ENCODE assay signal across 1 cellular context in genomic region chr2:138501427-138502252, GRCh38.
A peak's percentile ranks its signal among the peaks of the same experiment; 100 is the strongest.
TF ChIP-seq lines count a peak whose summit lies in the region.

SPOPL (plus strand) TSS chr2:138501770; CDS start chr2:138550217, 48,447 bp downstream.

TF ChIP-seq in K562, 482 proteins besides CTCF, POLR2A, EP300 and RAD21 (continued from another document and continues in another):
- TF ChIP-seq THAP12 (CRISPR knock-in tag; IDR thresholded peaks at IDR 0.05) (0 out of 2 replicates have a peak, but pooled peaks have one; percentile 26), ZNF717 (CRISPR knock-in tag; IDR thresholded peaks at IDR 0.05) (no peak), MTA2 (IDR thresholded peaks at IDR 0.05; ENCODE audit: low read depth) (no peak), RBM22 (IDR thresholded peaks at IDR 0.05; ENCODE audit: low read depth, low read length, poor library complexity, severe bottlenecking) (no peak), TSC22D4 (tag; IDR thresholded peaks at IDR 0.05) (no peak), ZNF445 (CRISPR knock-in tag; IDR thresholded peaks at IDR 0.05; ENCODE audit: low read depth) (no peak), CHAMP1 (IDR thresholded peaks at IDR 0.05) (no peak), MAFF (IDR thresholded peaks at IDR 0.05; ENCODE audit: low read length) (no peak), MAX (CRISPR knock-in tag; IDR thresholded peaks at IDR 0.05) (peak; percentile 71), ARHGAP35 (IDR thresholded peaks at IDR 0.05; ENCODE audit: partially characterized antibody) (no peak), ZNF57 (CRISPR knock-in tag; IDR thresholded peaks at IDR 0.05) (no peak), STAT5A (IDR thresholded peaks at IDR 0.05; ENCODE audit: borderline replicate concordance, low read length) (no peak), MYC (IDR thresholded peaks at IDR 0.05; ENCODE audit: low read depth, low read length) (peak; percentile 88), MYC (CRISPR knock-in tag; IDR thresholded peaks at IDR 0.05; ENCODE audit: borderline replicate concordance, low read depth) (no peak), RBM17 (IDR thresholded peaks at IDR 0.05; ENCODE audit: borderline replicate concordance, low read depth, low read length) (no peak), FOXK1 (CRISPR knock-in tag; IDR thresholded peaks at IDR 0.05; ENCODE audit: borderline replicate concordance) (no peak), NELFE (IDR thresholded peaks at IDR 0.05; ENCODE audit: insufficient read depth, insufficient read length) (no peak), TFAM (CRISPR knock-in tag; conservative IDR thresholded peaks at IDR 0.05) (no peak), RAD51 (IDR thresholded peaks at IDR 0.05; ENCODE audit: borderline replicate concordance, low read depth) (no peak), STAG1 (CRISPR knock-in tag; IDR thresholded peaks at IDR 0.05; ENCODE audit: borderline replicate concordance) (no peak), HEY1 (CRISPR knock-in tag; IDR thresholded peaks at IDR 0.05; ENCODE audit: borderline replicate concordance) (no peak), DEAF1 (CRISPR knock-in tag; IDR thresholded peaks at IDR 0.05) (no peak), GTF3C2 (IDR thresholded peaks at IDR 0.05; ENCODE audit: borderline replicate concordance, extremely low read depth, insufficient read length) (no peak), CSDE1 (IDR thresholded peaks at IDR 0.05) (no peak), MIER1 (IDR thresholded peaks at IDR 0.05; ENCODE audit: low read depth) (no peak), ZBTB5 (IDR thresholded peaks at IDR 0.05) (no peak), ZC3H11A (IDR thresholded peaks at IDR 0.05; ENCODE audit: low read depth, low read length) (no peak), HNRNPUL1 (IDR thresholded peaks at IDR 0.05; ENCODE audit: low read length) (no peak), NEUROD1 (IDR thresholded peaks at IDR 0.05; ENCODE audit: borderline replicate concordance, low read depth, low read length, partially characterized antibody) (no peak), BRF1 (IDR thresholded peaks at IDR 0.05; ENCODE audit: borderline replicate concordance, extremely low read depth, insufficient read length) (no peak), ESRRA (IDR thresholded peaks at IDR 0.05; ENCODE audit: borderline replicate concordance, low read depth) (no peak), NONO (IDR thresholded peaks at IDR 0.05; ENCODE audit: low read depth in 2 of 2, low read length in 1 of 2) (peak in 1 of 2 experiments; percentile 48; a peak in 1 of 4 replicates), FOXP1 (CRISPR knock-in tag; IDR thresholded peaks at IDR 0.05) (no peak), ZNF232 (CRISPR knock-in tag; IDR thresholded peaks at IDR 0.05) (no peak), CCAR2 (IDR thresholded peaks at IDR 0.05; ENCODE audit: low read depth, low read length) (no peak), PBX2 (CRISPR knock-in tag; IDR thresholded peaks at IDR 0.05; ENCODE audit: low read depth) (no peak), PBX2 (tag; conservative IDR thresholded peaks at IDR 0.05; ENCODE audit: low read depth) (no peak), ZNF586 (CRISPR knock-in tag; conservative IDR thresholded peaks at IDR 0.05) (no peak), TAF9B (IDR thresholded peaks at IDR 0.05; ENCODE audit: partially characterized antibody) (peak; percentile 35), TRIM24 (IDR thresholded peaks at IDR 0.05) (no peak), CTCFL (IDR thresholded peaks at IDR 0.05; ENCODE audit: borderline replicate concordance, insufficient read depth, low read depth, low read length, poor library complexity, severe bottlenecking) (no peak), ZNF12 (CRISPR knock-in tag; IDR thresholded peaks at IDR 0.05) (no peak), PTTG1 (tag; IDR thresholded peaks at IDR 0.05; ENCODE audit: low read depth) (no peak), CREM (IDR thresholded peaks at IDR 0.05; ENCODE audit: low read depth) (no peak), ZNF197 (CRISPR knock-in tag; IDR thresholded peaks at IDR 0.05; ENCODE audit: low read depth) (no peak), HNRNPH1 (optimal IDR thresholded peaks at IDR 0.05; ENCODE audit: low read depth, low read length) (no peak), EP400 (IDR thresholded peaks at IDR 0.05) (peak; percentile 73), BRF2 (IDR thresholded peaks at IDR 0.05; ENCODE audit: borderline replicate concordance, insufficient read depth, insufficient read length) (no peak), ZNF830 (CRISPR knock-in tag; IDR thresholded peaks at IDR 0.05) (no peak), U2AF1 (optimal IDR thresholded peaks at IDR 0.05; ENCODE audit: low read depth, low read length) (no peak), ZBED1 (IDR thresholded peaks at IDR 0.05) (no peak; the same call in 1 of the 2 replicates), SOX6 (IDR thresholded peaks at IDR 0.05) (no peak), SIN3A (IDR thresholded peaks at IDR 0.05; ENCODE audit: borderline replicate concordance in 2 of 2, control insufficient read depth in 1 of 2, low read depth in 2 of 2, low read length in 2 of 2) (no peak), HDAC1 (IDR thresholded peaks at IDR 0.05) (no peak), MEF2A (IDR thresholded peaks at IDR 0.05; ENCODE audit: control insufficient read depth, low read depth, low read length) (no peak)
